In the genomic region with DNA sequence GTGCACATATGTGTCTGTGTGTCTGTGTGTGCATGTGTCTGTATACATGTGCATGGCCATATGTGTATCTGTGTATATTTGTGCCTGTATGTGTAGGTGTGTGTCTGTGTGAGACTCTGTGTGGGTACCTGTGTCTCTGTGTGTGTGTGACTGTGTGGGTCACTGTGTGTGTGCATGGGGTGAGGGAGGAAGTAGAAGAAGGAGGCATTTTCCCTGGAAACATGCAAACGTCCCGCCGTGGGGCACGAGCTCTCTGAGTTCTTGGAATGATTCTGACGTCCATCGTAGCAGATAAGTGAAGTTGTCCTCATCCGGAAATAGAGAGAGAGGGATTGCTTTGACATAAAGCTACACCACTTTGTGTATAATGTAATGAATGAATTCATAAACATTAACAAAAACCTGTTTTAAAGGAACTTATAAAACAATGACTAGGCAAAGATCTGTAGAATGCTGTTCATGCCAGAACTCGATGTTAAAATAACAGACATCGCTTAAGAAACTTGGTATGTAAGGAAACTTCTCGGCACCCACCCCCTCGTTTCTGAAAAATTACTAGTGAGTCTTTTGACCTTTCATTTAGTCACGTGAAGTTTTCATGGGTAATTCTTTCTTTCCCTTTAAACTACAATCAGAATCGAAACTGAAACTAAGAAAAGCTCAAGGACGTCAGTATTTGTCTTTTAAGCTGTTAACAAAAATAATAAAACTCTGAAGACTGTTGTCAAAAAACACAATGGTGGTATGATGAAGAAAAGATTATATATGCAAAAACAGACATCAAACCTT, we compare ENCODE assay signal across 7 cellular contexts. TPM values are rescaled to one million over a fixed set of nuclear protein-coding genes. Genes with fewer than 3 reads are reported as not detected.
DNase-seq lines count a peak whose midpoint lies in the region; ATAC-seq, FAIRE-seq and TF ChIP-seq lines count a peak whose summit lies in the region.

No MANE protein-coding gene starts in this region.

- FAIRE-seq in keratinocyte (lab: Jason Lieb, UNC): no peak

- peak overlapping the region; percentile 68 for H3K4me3 Mint-ChIP-seq in stimulated activated effector memory CD8-positive, alpha-beta T cell treated with anti-CD3 and anti-CD28 coated beads, Interleukin-12 subunit alpha, Interleukin-12 subunit beta, amount 100 ng/mL, for 72 hours

- peaks cover 18% of the 10 kb centered on the region for H3K4me1 ChIP-seq in keratinocyte (ENCODE audit: control insufficient read depth, extremely low read depth, insufficient read depth, low read length)

- no peaks in the 10 kb centered on the region for H4K20me1 ChIP-seq in keratinocyte (ENCODE audit: control insufficient read depth, extremely low read depth, insufficient read depth, low read length)

- ATAC-seq in GM19035 (IDR thresholded peaks at IDR 0.05; ENCODE audit: unreplicated experiment): peak; percentile 47
- ATAC-seq in stimulated activated effector memory CD8-positive, alpha-beta T cell treated with anti-CD3 and anti-CD28 coated beads, Interleukin-12 subunit alpha, Interleukin-12 subunit beta, amount 100 ng/mL, for 72 hours: peak; percentile 74

- H3K79me2 ChIP-seq in keratinocyte (ENCODE audit: control insufficient read depth, insufficient read depth, low read length): no peaks in the 10 kb centered on the region

- DNase-seq in NCI-H774 (lab: John Stamatoyannopoulos, UW) (peak; percentile 26), astrocyte of the hippocampus (ENCODE audit: low read depth, low spot score) (peak; percentile 56), keratinocyte (ENCODE audit: low read depth, low spot score) (no peak), DMS153 (lab: John Stamatoyannopoulos, UW) (no peak), HuH-7 (ENCODE audit: low spot score) (no peak)
- DNase-seq in stimulated activated effector memory CD8-positive, alpha-beta T cell treated with anti-CD3 and anti-CD28 coated beads, Interleukin-12 subunit alpha, Interleukin-12 subunit beta, amount 100 ng/mL, for 72 hours (ENCODE audit: low spot score in 2 of 2): no peak

- no peaks in the 10 kb centered on the region for H3K27me3 ChIP-seq in keratinocyte (ENCODE audit: control insufficient read depth, extremely low read depth, insufficient read depth, low read length)

- H3K4me2 ChIP-seq in keratinocyte (ENCODE audit: control insufficient read depth, extremely low read depth, insufficient read depth, low read depth, low read length): peak overlapping the region; percentile 67

- H3K9ac ChIP-seq in keratinocyte (ENCODE audit: control insufficient read depth, extremely low read depth, insufficient read depth, low read length): peak overlapping the region; percentile 55

- H3K27ac ChIP-seq in keratinocyte (ENCODE audit: control insufficient read depth, insufficient read depth, low read length): peak overlapping the region; percentile 58

- TF ChIP-seq CTCF in keratinocyte (optimal IDR thresholded peaks at IDR 0.05 in 1 of 3, IDR thresholded peaks at IDR 0.05 in 1 of 3, conservative IDR thresholded peaks at IDR 0.05 in 1 of 3; ENCODE audit: extremely low read depth in 1 of 3, insufficient read depth in 2 of 3, low read length in 3 of 3): no peak

- H3K9me3 Mint-ChIP-seq in stimulated activated effector memory CD8-positive, alpha-beta T cell treated with anti-CD3 and anti-CD28 coated beads, Interleukin-12 subunit alpha, Interleukin-12 subunit beta, amount 100 ng/mL, for 72 hours: no peaks in the 10 kb centered on the region

- peak overlapping the region; percentile 95 for H3K27ac Mint-ChIP-seq in stimulated activated effector memory CD8-positive, alpha-beta T cell treated with anti-CD3 and anti-CD28 coated beads, Interleukin-12 subunit alpha, Interleukin-12 subunit beta, amount 100 ng/mL, for 72 hours

- no peaks in the 10 kb centered on the region for H3K9me1 ChIP-seq in keratinocyte (ENCODE audit: control insufficient read depth, extremely low read depth, insufficient read depth, low read length)

- no peaks in the 10 kb centered on the region for H3K36me3 Mint-ChIP-seq in stimulated activated effector memory CD8-positive, alpha-beta T cell treated with anti-CD3 and anti-CD28 coated beads, Interleukin-12 subunit alpha, Interleukin-12 subunit beta, amount 100 ng/mL, for 72 hours

- dilution Hi-C loops in keratinocyte (cut with MboI; ENCODE audit: extremely low pct_ligation_motif_present, low sequenced_read_pairs): no loop called here

- peak overlapping the region; percentile 13 to 54 (median 36) for H3K4me3 ChIP-seq in keratinocyte (ENCODE audit: control insufficient read depth in 2 of 3, extremely low read depth in 1 of 3, insufficient read depth in 2 of 3, low read depth in 1 of 3, low read length in 3 of 3)

- no peaks in the 10 kb centered on the region for H3K9me3 ChIP-seq in keratinocyte (ENCODE audit: control insufficient read depth, low read depth, low read length)

- peak overlapping the region; percentile 58 for H2AFZ ChIP-seq in keratinocyte (ENCODE audit: control insufficient read depth, low read length)

- no peaks in the 10 kb centered on the region for H3K36me3 ChIP-seq in keratinocyte (ENCODE audit: control insufficient read depth in 2 of 2, extremely low read depth in 1 of 2, insufficient read depth in 2 of 2, low read length in 2 of 2)

- H3K4me1 Mint-ChIP-seq in stimulated activated effector memory CD8-positive, alpha-beta T cell treated with anti-CD3 and anti-CD28 coated beads, Interleukin-12 subunit alpha, Interleukin-12 subunit beta, amount 100 ng/mL, for 72 hours: peaks cover 35% of the 10 kb centered on the region

RNA-seq across cellular contexts. Expression of gene KLF6, which starts 43.6 kb away (rescaled TPM):
- 174 to 250 TPM (median 213 TPM) in 3 replicates for polyA plus RNA-seq in keratinocyte
- polyA plus RNA-seq in keratinocyte (2011; ENCODE audit: low read depth): 159 TPM
- polyA plus RNA-seq in keratinocyte (2011; cell fraction: cytosol; rRNA removed): 111 and 137 TPM in 2 replicates
- polyA plus RNA-seq in keratinocyte (2011; cell fraction: nucleus; rRNA removed): 564 and 626 TPM in 2 replicates
- 148 and 270 TPM in 2 replicates for polyA plus RNA-seq in keratinocyte (2012; ENCODE audit: low replicate concordance)
- polyA minus RNA-seq in keratinocyte: 425 to 516 TPM (median 456 TPM) in 3 replicates
- 131 TPM for polyA minus RNA-seq in keratinocyte (2011; cell fraction: cytosol; rRNA and poly(A)+ RNA removed)
- polyA minus RNA-seq in keratinocyte (2011; cell fraction: nucleus; rRNA and poly(A)+ RNA removed): 587 and 853 TPM in 2 replicates

Comparison
In these comparisons a context has a peak if more than half of its experiments do, and no peak if none do; other contexts are left out.
1. DNase-seq: peak in NCI-H774 (single experiment) and astrocyte of the hippocampus (single experiment); none in keratinocyte (single experiment), stimulated activated effector memory CD8-positive, alpha-beta T cell treated with anti-CD3 and anti-CD28 coated beads, Interleukin-12 subunit alpha, Interleukin-12 subunit beta, amount 100 ng/mL, for 72 hours (0 of 2), DMS153 (single experiment) and HuH-7 (single experiment).